ENCODE assay signal across 11 cellular contexts in genomic region chr10:88082806-88083596, GRCh38.
DNase-seq lines count a peak whose midpoint lies in the region; ATAC-seq, FAIRE-seq and TF ChIP-seq lines count a peak whose summit lies in the region.
"Had no signal": no experiment of that assay in that cellular context is flagged by ENCODE, and none has a peak within 500 bp of the region (broad histone marks: within the 10 kb centered on the region; RNA-seq: fewer than 3 reads in every experiment).

No MANE protein-coding gene starts in this region.

- H3K4me2 ChIP-seq in HepG2 (ENCODE audit: low read depth, low read length), result no peak overlapping the region

- BruUV-seq in HepG2 (replicated peaks; lab: Mats Ljungman, UMichigan), result no TSS peak

- no peaks in the 10 kb centered on the region for H3K27me3 Mint-ChIP-seq in activated T-cell treated with anti-CD3 and anti-CD28 coated beads, Interleukin-2, amount 50 U/mL, for 4 hours (ENCODE audit: low read depth)

- H3K4me1 ChIP-seq in right lobe of liver (peaks cover 0 to 55% (median 18%) of the 10 kb centered on the region in 4 donors), HepG2 (ENCODE audit: insufficient read depth, low read length) (peaks cover 42% of the 10 kb centered on the region)

- no peak for FAIRE-seq in HepG2 (lab: Jason Lieb, UNC)

- no peak overlapping the region for H3K9ac ChIP-seq in HepG2 (ENCODE audit: insufficient read depth, low read depth, low read length)

- H3K9me3 ChIP-seq in right lobe of liver (no peaks in the 10 kb centered on the region), HepG2 (ENCODE audit: low read length) (no peaks in the 10 kb centered on the region)

- no peaks in the 10 kb centered on the region for H3K9me3 Mint-ChIP-seq in activated T-cell treated with anti-CD3 and anti-CD28 coated beads, Interleukin-2, amount 50 U/mL, for 4 hours
- H3K9me3 Mint-ChIP-seq: nephron had no signal

- intact Hi-C loops in right lobe of liver (cut with DNase I), result no loop called here
- intact Hi-C loops in HepG2 (cut with micrococcal nuclease; ENCODE audit: unreplicated experiment), result no loop called here

- TF ChIP-seq EP300 in HepG2 (IDR thresholded peaks at IDR 0.05; ENCODE audit: low read depth in 2 of 2, low read length in 2 of 2) (no peak), HepG2 (CRISPR knock-in tag; IDR thresholded peaks at IDR 0.05; ENCODE audit: borderline replicate concordance) (no peak)

- CTCF ChIA-PET in HepG2 (lab: Yijun Ruan, JAX; ENCODE audit: low intra/inter-chr PET ratio, low total read pairs), result no interaction called here

- DNase-seq in right lobe of liver (no peak), HepG2 (ENCODE audit: low spot score) (no peak), NB4 (ENCODE audit: low read depth) (peak; percentile 88), NCI-H1930 (lab: John Stamatoyannopoulos, UW) (no peak)
- no peak for DNase-seq in activated effector memory CD4-positive, alpha-beta T cell treated with anti-CD3 and anti-CD28 coated beads, Interleukin-2, amount 50 U/mL, for 16 hours
- no peak for DNase-seq in activated naive CD4-positive, alpha-beta T cell treated with anti-CD3 and anti-CD28 coated beads, Interleukin-2, amount 50 U/mL, for 16 hours
- DNase-seq in activated T-cell treated with anti-CD3 and anti-CD28 coated beads, Interleukin-2, amount 50 U/mL, for 4 hours, result no peak
- DNase-seq: SW 1271 had no signal

- H3K36me3 Mint-ChIP-seq in activated T-cell treated with anti-CD3 and anti-CD28 coated beads, Interleukin-2, amount 50 U/mL, for 4 hours (ENCODE audit: insufficient read depth), result no peaks in the 10 kb centered on the region

- TF ChIP-seq POLR2A in right lobe of liver (IDR thresholded peaks at IDR 0.05), result no peak
- TF ChIP-seq POLR2A in HepG2 (IDR thresholded peaks at IDR 0.05; ENCODE audit: insufficient read depth in 1 of 2, low read depth in 2 of 2, low read length in 2 of 2), result no peak
- TF ChIP-seq POLR2A in NB4 (IDR thresholded peaks at IDR 0.05; ENCODE audit: extremely low read depth, insufficient read length), result no peak

- WGBS in right lobe of liver (ENCODE audit: insufficient coverage, low coverage, low lambda C conversion rate, missing lambda C conversion rate), result 10% methylated on average over 1 of the region's 1 CpG
- WGBS in HepG2 (ENCODE audit: low lambda C conversion rate), result 12% methylated on average over 1 of the region's 1 CpG

- no peaks in the 10 kb centered on the region for H3K36me3 ChIP-seq in right lobe of liver
- H3K36me3 ChIP-seq in HepG2 (replicated peaks in 1 of 2; ENCODE audit: control insufficient read depth in 1 of 2, insufficient read depth in 2 of 2, low read length in 2 of 2), result no peaks in the 10 kb centered on the region

- no peak overlapping the region for H3K4me3 Mint-ChIP-seq in activated T-cell treated with anti-CD3 and anti-CD28 coated beads, Interleukin-2, amount 50 U/mL, for 4 hours
- H3K4me3 Mint-ChIP-seq: nephron had no signal

- ATAC-seq in right lobe of liver (peak in 3 of 4 donors; percentile 6 to 19 (median 13)), HepG2 (no peak), HG02938 (IDR thresholded peaks at IDR 0.05; ENCODE audit: unreplicated experiment) (peak; percentile 60)
- no peak for ATAC-seq in activated T-cell treated with anti-CD3 and anti-CD28 coated beads, Interleukin-2, amount 50 U/mL, for 4 hours
- ATAC-seq: foreskin keratinocyte had no signal

- TF ChIP-seq CTCF in right lobe of liver (IDR thresholded peaks at IDR 0.05), result no peak
- TF ChIP-seq CTCF in HepG2 (CRISPR knock-in tag; IDR thresholded peaks at IDR 0.05), result no peak
- no peak for TF ChIP-seq CTCF in NB4 (IDR thresholded peaks at IDR 0.05; ENCODE audit: low read depth, low read length)

- TF ChIP-seq RAD21 in HepG2 (CRISPR knock-in tag; IDR thresholded peaks at IDR 0.05), result no peak

- POLR2A ChIA-PET in HepG2 (lab: Yijun Ruan, JAX), result no interaction called here

- no peaks in the 10 kb centered on the region for H3K79me2 ChIP-seq in HepG2 (ENCODE audit: insufficient read depth, low read length)

- no peaks in the 10 kb centered on the region for H4K20me1 ChIP-seq in HepG2 (ENCODE audit: insufficient read depth, low read length)

- H3K4me3 ChIP-seq in right lobe of liver (no peak overlapping the region), HepG2 (replicated peaks in 1 of 3; ENCODE audit: insufficient read depth in 1 of 3, low read depth in 2 of 3, low read length in 3 of 3) (no peak overlapping the region), NB4 (ENCODE audit: low read depth, low read length) (no peak overlapping the region)

- H3K27me3 ChIP-seq in right lobe of liver, result no peaks in the 10 kb centered on the region
- H3K27me3 ChIP-seq in HepG2 (ENCODE audit: control insufficient read depth in 1 of 2, insufficient read depth in 2 of 2, low read length in 2 of 2), result no peaks in the 10 kb centered on the region; a peak in 1 of 5 replicates
- H3K27me3 ChIP-seq: foreskin keratinocyte had no signal

- H3K4me1 Mint-ChIP-seq in activated T-cell treated with anti-CD3 and anti-CD28 coated beads, Interleukin-2, amount 50 U/mL, for 4 hours (ENCODE audit: low read depth), result peaks cover 8% of the 10 kb centered on the region

- in situ Hi-C loops in HepG2 (cut with HindIII; ENCODE audit: extremely low pct_ligation_motif_present, low pct_unique_long_range_greater_than_20kb), result no loop called here

- H3K27ac ChIP-seq in right lobe of liver (peak overlapping the region in 2 of 3 donors; percentile 4 to 62), HepG2 (ENCODE audit: extremely low read length, insufficient read depth, low read length) (no peak overlapping the region)
- H3K27ac ChIP-seq: foreskin keratinocyte had no signal

- no peak overlapping the region for H2AFZ ChIP-seq in HepG2 (ENCODE audit: low read length)

TF ChIP-seq in HepG2, 621 proteins besides CTCF, POLR2A, EP300 and RAD21 (continues in another document):
- TF ChIP-seq SNAPC2 (CRISPR knock-in tag; IDR thresholded peaks at IDR 0.05) (no peak), LRRFIP1 (CRISPR knock-in tag; conservative IDR thresholded peaks at IDR 0.05) (no peak), KAT8 (CRISPR knock-in tag; IDR thresholded peaks at IDR 0.05) (no peak), ZNF749 (CRISPR knock-in tag; IDR thresholded peaks at IDR 0.05; ENCODE audit: borderline replicate concordance) (no peak), ETV5 (CRISPR knock-in tag; IDR thresholded peaks at IDR 0.05; ENCODE audit: borderline replicate concordance) (no peak), ZNF432 (CRISPR knock-in tag; IDR thresholded peaks at IDR 0.05; ENCODE audit: borderline replicate concordance) (no peak), SCMH1 (CRISPR knock-in tag; IDR thresholded peaks at IDR 0.05; ENCODE audit: borderline replicate concordance) (no peak), KLF6 (CRISPR knock-in tag; IDR thresholded peaks at IDR 0.05) (no peak), ZNF101 (CRISPR knock-in tag; IDR thresholded peaks at IDR 0.05; ENCODE audit: borderline replicate concordance, low read depth) (no peak), STAT6 (CRISPR knock-in tag; IDR thresholded peaks at IDR 0.05; ENCODE audit: borderline replicate concordance) (no peak), ZNF800 (CRISPR knock-in tag; IDR thresholded peaks at IDR 0.05) (no peak)

Comparison
In these comparisons a context has a peak if more than half of its experiments do, and no peak if none do; other contexts are left out.
1. ATAC-seq: peak in right lobe of liver (3 of 4) and HG02938 (single experiment); none in HepG2 (single experiment) and activated T-cell treated with anti-CD3 and anti-CD28 coated beads, Interleukin-2, amount 50 U/mL, for 4 hours (0 of 2).